In genomic region chr7:131238260-131238940, GRCh38 we compare ENCODE assay signal across 11 cellular contexts.
DNase-seq lines count a peak whose midpoint lies in the region; ATAC-seq, FAIRE-seq and TF ChIP-seq lines count a peak whose summit lies in the region.
"Had no signal": no experiment of that assay in that cellular context is flagged by ENCODE, and none has a peak within 500 bp of the region (broad histone marks: within the 10 kb centered on the region; RNA-seq: fewer than 3 reads in every experiment).

No MANE protein-coding gene starts in this region.

- peak; percentile 77 for DNase-seq in AG10803 (ENCODE audit: low read depth)
- DNase-seq in HTR-8/SVneo (ENCODE audit: insufficient read length, low spot score) = peak; percentile 29
- no peak for DNase-seq in activated naive CD8-positive, alpha-beta T cell treated with anti-CD3 and anti-CD28 coated beads for 36 hours
- peak; percentile 94 for DNase-seq in kidney tubule cell (ENCODE audit: low spot score)
- DNase-seq in head of caudate nucleus = no peak
- no peak for DNase-seq in sciatic nerve (ENCODE audit: low spot score)
- DNase-seq: COR-L47, cortex of kidney had no signal

- FAIRE-seq in HTR-8/SVneo (lab: Jason Lieb, UNC) = no peak

- H3K4me3 ChIP-seq in AG10803 (ENCODE audit: low read length) = no peak overlapping the region
- H3K4me3 ChIP-seq: Peyer's patch had no signal

- no peaks in the 10 kb centered on the region for H3K27me3 Mint-ChIP-seq in activated naive CD8-positive, alpha-beta T cell treated with anti-CD3 and anti-CD28 coated beads for 36 hours

- peaks cover 6% of the 10 kb centered on the region for H3K36me3 Mint-ChIP-seq in activated naive CD8-positive, alpha-beta T cell treated with anti-CD3 and anti-CD28 coated beads for 36 hours

- peaks cover 48% of the 10 kb centered on the region for H3K4me1 Mint-ChIP-seq in activated naive CD8-positive, alpha-beta T cell treated with anti-CD3 and anti-CD28 coated beads for 36 hours

- intact Hi-C loops in head of caudate nucleus (cut with DNase I) (no loop called here), sciatic nerve (cut with DNase I) (no loop called here)

- H3K27ac Mint-ChIP-seq in activated naive CD8-positive, alpha-beta T cell treated with anti-CD3 and anti-CD28 coated beads for 36 hours = peak overlapping the region; percentile 49

- H3K4me3 Mint-ChIP-seq in activated naive CD8-positive, alpha-beta T cell treated with anti-CD3 and anti-CD28 coated beads for 36 hours = no peak overlapping the region

- no peak for TF ChIP-seq CTCF in AG10803 (conservative IDR thresholded peaks at IDR 0.05; ENCODE audit: low read length)

- ATAC-seq in GM18511 (IDR thresholded peaks at IDR 0.05; ENCODE audit: unreplicated experiment) = no peak
- no peak for ATAC-seq in sciatic nerve
- ATAC-seq in HG02870 (IDR thresholded peaks at IDR 0.05; ENCODE audit: unreplicated experiment) = no peak

- no peaks in the 10 kb centered on the region for H3K9me3 Mint-ChIP-seq in activated naive CD8-positive, alpha-beta T cell treated with anti-CD3 and anti-CD28 coated beads for 36 hours

Comparison
In these comparisons a context has a peak if more than half of its experiments do, and no peak if none do; other contexts are left out.
1. DNase-seq: peak in AG10803 (single experiment), HTR-8/SVneo (single experiment) and kidney tubule cell (single experiment); none in activated naive CD8-positive, alpha-beta T cell treated with anti-CD3 and anti-CD28 coated beads for 36 hours (single experiment), head of caudate nucleus (0 of 42) and sciatic nerve (single experiment).